In the genomic region with DNA sequence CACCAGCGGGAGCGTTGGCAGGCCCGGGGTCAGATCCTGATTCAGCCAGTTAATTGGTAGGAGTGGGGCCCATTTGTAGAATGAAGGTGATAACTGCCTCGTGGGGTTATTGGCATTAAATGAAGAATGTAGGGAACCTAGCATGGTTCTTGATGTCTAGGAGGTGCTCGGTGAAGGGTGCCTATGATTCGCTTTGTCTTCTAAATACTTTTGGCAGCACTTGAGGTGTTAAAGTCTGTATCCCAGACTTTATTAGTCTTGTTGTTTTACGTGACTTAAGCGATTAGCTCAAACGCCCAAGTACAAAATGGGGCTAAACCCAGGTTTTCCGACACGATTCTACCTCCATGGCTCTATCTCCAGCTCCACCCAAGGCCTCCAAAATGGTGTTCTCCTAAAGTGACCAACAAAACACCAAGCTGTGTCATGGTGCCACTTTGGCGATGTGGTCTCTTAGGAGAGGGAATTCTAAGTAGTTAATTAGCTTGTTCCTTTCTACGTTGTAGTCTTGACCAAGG, we compare ENCODE assay signal across 8 cellular contexts. TPM values are rescaled to one million over a fixed set of nuclear protein-coding genes. Genes with fewer than 3 reads are reported as not detected.
DNase-seq lines count a peak whose midpoint lies in the region; ATAC-seq, FAIRE-seq and TF ChIP-seq lines count a peak whose summit lies in the region.

No MANE protein-coding gene starts in this region.

- DNase-seq in Peyer's patch (no peak), esophagus muscularis mucosa (ENCODE audit: extremely low spot score) (no peak), pancreas (no peak), KBM-7 (no peak), NOMO-1 treated with DMSO at 0.1 percent for 48 hours (lab: John Stamatoyannopoulos, UW; ENCODE audit: unreplicated experiment) (no peak)

- H3K4me3 ChIP-seq in DOHH2 (ENCODE audit: low read length), result peak overlapping the region; percentile 74
- H3K4me3 ChIP-seq in Peyer's patch, result peak overlapping the region; percentile 88 to 96 (median 93)
- H3K4me3 ChIP-seq in esophagus muscularis mucosa, result peak overlapping the region; percentile 85 to 93 (median 88)
- H3K4me3 ChIP-seq in pancreas, result peak overlapping the region; percentile 56 to 76 (median 64)

- peak overlapping the region; percentile 80 for H3K4me2 ChIP-seq in DOHH2 (ENCODE audit: low read length)

- H3K27ac ChIP-seq in DOHH2 (ENCODE audit: low read depth, low read length) (0 out of 2 replicates have a peak overlapping the region, but pooled peaks have one; percentile 21), Peyer's patch (peak overlapping the region; percentile 93 to 99 (median 96)), esophagus muscularis mucosa (replicated peaks in 1 of 4) (peak overlapping the region; percentile 97 to 99 (median 98)), pancreas (peak overlapping the region; percentile 91 to 96 (median 93))

- no peak for TF ChIP-seq EP300 in esophagus muscularis mucosa (IDR thresholded peaks at IDR 0.05)

- TF ChIP-seq POLR2A in Peyer's patch (IDR thresholded peaks at IDR 0.05) (no peak), esophagus muscularis mucosa (IDR thresholded peaks at IDR 0.05; ENCODE audit: low read depth) (no peak)

- H3K9me3 ChIP-seq in DOHH2 (ENCODE audit: control insufficient read depth, insufficient read depth, low read length) (no peaks in the 10 kb centered on the region), Peyer's patch (no peaks in the 10 kb centered on the region), esophagus muscularis mucosa (no peaks in the 10 kb centered on the region), pancreas (no peaks in the 10 kb centered on the region)

- 43% methylated on average over 12 of the region's 13 CpGs for WGBS in esophagus muscularis mucosa
- WGBS in pancreas, 2 donors, result 40 to 47% methylated on average over 13 of the region's 13 CpGs

- H3K36me3 ChIP-seq in DOHH2 (ENCODE audit: control insufficient read depth, low read length) (peaks cover 12% of the 10 kb centered on the region), Peyer's patch (no peaks in the 10 kb centered on the region), esophagus muscularis mucosa (peaks cover 0 to 12% (median 4%) of the 10 kb centered on the region in 4 donors), pancreas (no peaks in the 10 kb centered on the region)

- ATAC-seq in pancreas (no peak), GM21360 (IDR thresholded peaks at IDR 0.05; ENCODE audit: unreplicated experiment) (no peak), GM19328 (IDR thresholded peaks at IDR 0.05; ENCODE audit: unreplicated experiment) (no peak)

- H3K79me2 ChIP-seq in DOHH2 (ENCODE audit: control insufficient read depth, low read length), result peaks cover 37% of the 10 kb centered on the region

- H4K20me1 ChIP-seq in DOHH2 (ENCODE audit: control insufficient read depth, insufficient read depth, low read depth, low read length), result peaks cover 8% of the 10 kb centered on the region; the same call in 1 of the 2 replicates

- intact Hi-C loops in esophagus muscularis mucosa (cut with DNase I), result loop anchor here (2.0 to 10.0 kb wide), 2 partner anchors 57 to 299 kb away; partner anchors contain the start of gene VAPA
- intact Hi-C loops in pancreas (cut with DNase I), result no loop called here

- peaks cover 17% of the 10 kb centered on the region for H3F3A ChIP-seq in DOHH2 (ENCODE audit: control insufficient read depth, insufficient read depth)

- no peak for FAIRE-seq in pancreas (lab: Jason Lieb, UNC)

- in situ Hi-C loops in KBM-7 (cut with MboI; ENCODE audit: low pct_unique_long_range_greater_than_20kb, low sequenced_read_pairs), result no loop called here

- 0 out of 2 replicates have a peak, but pooled peaks cover 2% of the 10 kb centered on the region for H3K27me3 ChIP-seq in DOHH2 (ENCODE audit: control insufficient read depth, low read length)
- no peaks in the 10 kb centered on the region for H3K27me3 ChIP-seq in Peyer's patch
- H3K27me3 ChIP-seq in esophagus muscularis mucosa, result no peaks in the 10 kb centered on the region
- H3K27me3 ChIP-seq in pancreas, result no peaks in the 10 kb centered on the region

- H3K4me1 ChIP-seq in DOHH2 (ENCODE audit: control insufficient read depth, low read length) (peaks cover 22% of the 10 kb centered on the region), Peyer's patch (peaks cover 0 to 25% (median 2%) of the 10 kb centered on the region in 4 donors), esophagus muscularis mucosa (peaks cover 19 to 42% (median 40%) of the 10 kb centered on the region in 4 donors), pancreas (peaks cover 7 to 16% (median 10%) of the 10 kb centered on the region in 3 donors)

- no peak for TF ChIP-seq CTCF in DOHH2 (IDR thresholded peaks at IDR 0.05; ENCODE audit: low read depth, low read length, poor library complexity, severe bottlenecking)
- no peak for TF ChIP-seq CTCF in Peyer's patch (IDR thresholded peaks at IDR 0.05)
- TF ChIP-seq CTCF in esophagus muscularis mucosa (IDR thresholded peaks at IDR 0.05), result no peak
- TF ChIP-seq CTCF in pancreas (IDR thresholded peaks at IDR 0.05), result no peak

- no peaks in the 10 kb centered on the region for H3K9me2 ChIP-seq in DOHH2 (replicated peaks; ENCODE audit: control insufficient read depth, low read length)

RNA-seq across cellular contexts. Expression of gene PPP4R1, which starts 1.0 kb away (rescaled TPM):
- total RNA-seq in Peyer's patch (100 to 1,000 TPM; 118 to 168 (median 140) TPM), esophagus muscularis mucosa (100 to 1,000 TPM in 1 of 4 donors, 10 to 100 TPM in 3; 74.6 to 129 (median 97.1) TPM), pancreas (10 to 100 TPM; 31.8 to 55.1 (median 41.1) TPM)
- polyA plus RNA-seq in pancreas, result 10 to 100 TPM; 13.7 to 24.9 TPM

Comparison
In these comparisons a context has a peak if more than half of its experiments do, and no peak if none do; other contexts are left out.
1. H3K27ac ChIP-seq: peak in every context shown above with its lines; median percentile 98 in esophagus muscularis mucosa; 96 in Peyer's patch; 93 in pancreas; 21 in DOHH2.